In the genomic region with DNA sequence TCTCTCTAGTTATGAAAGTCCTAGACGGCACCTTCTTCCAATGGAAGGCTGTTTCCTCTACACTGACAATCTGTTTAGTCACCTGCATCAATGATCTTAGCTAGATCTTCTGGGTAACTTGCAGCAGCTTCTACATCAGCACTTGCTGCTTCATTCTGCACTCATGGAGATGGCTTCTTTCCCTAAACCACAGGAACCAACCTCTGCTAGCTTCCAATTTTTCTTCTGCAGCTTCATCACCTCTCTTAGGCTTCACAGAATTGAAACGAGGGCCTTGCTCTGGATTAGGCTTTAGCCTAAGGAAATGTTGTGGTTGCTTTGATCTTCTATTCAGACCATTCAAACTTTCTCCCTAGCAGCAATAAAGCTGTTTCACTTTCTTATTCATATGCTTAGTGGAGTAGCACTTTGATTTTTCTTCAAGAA, we compare ENCODE assay signal across 1 cellular context.
TF ChIP-seq lines count a peak whose summit lies in the region.

No MANE protein-coding gene starts in this region.

TF ChIP-seq in SK-N-SH treated with all-trans-retinoic acid at 6 μM for 48 hours, 23 proteins besides CTCF, POLR2A, EP300 and RAD21 (continued from another document):
- TF ChIP-seq ZNF70 (CRISPR knock-in tag; IDR thresholded peaks at IDR 0.05) (no peak), ZFP30 (CRISPR knock-in tag; IDR thresholded peaks at IDR 0.05) (no peak), ESRRG (CRISPR knock-in tag; IDR thresholded peaks at IDR 0.05) (no peak), ZNF8 (CRISPR knock-in tag; IDR thresholded peaks at IDR 0.05) (no peak), CSDC2 (CRISPR knock-in tag; IDR thresholded peaks at IDR 0.05) (no peak), SNAI2 (CRISPR knock-in tag; IDR thresholded peaks at IDR 0.05) (no peak)
- TF ChIP-seq, protein P1, sequence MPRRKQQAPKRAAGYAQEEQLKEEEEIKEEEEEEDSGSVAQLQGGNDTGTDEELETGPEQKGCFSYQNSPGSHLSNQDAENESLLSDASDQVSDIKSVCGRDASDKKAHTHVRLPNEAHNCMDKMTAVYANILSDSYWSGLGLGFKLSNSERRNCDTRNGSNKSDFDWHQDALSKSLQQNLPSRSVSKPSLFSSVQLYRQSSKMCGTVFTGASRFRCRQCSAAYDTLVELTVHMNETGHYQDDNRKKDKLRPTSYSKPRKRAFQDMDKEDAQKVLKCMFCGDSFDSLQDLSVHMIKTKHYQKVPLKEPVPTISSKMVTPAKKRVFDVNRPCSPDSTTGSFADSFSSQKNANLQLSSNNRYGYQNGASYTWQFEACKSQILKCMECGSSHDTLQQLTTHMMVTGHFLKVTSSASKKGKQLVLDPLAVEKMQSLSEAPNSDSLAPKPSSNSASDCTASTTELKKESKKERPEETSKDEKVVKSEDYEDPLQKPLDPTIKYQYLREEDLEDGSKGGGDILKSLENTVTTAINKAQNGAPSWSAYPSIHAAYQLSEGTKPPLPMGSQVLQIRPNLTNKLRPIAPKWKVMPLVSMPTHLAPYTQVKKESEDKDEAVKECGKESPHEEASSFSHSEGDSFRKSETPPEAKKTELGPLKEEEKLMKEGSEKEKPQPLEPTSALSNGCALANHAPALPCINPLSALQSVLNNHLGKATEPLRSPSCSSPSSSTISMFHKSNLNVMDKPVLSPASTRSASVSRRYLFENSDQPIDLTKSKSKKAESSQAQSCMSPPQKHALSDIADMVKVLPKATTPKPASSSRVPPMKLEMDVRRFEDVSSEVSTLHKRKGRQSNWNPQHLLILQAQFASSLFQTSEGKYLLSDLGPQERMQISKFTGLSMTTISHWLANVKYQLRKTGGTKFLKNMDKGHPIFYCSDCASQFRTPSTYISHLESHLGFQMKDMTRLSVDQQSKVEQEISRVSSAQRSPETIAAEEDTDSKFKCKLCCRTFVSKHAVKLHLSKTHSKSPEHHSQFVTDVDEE (CRISPR knock-in tag; IDR thresholded peaks at IDR 0.05) = no peak
